Comparison of ENCODE assay signal across 1 cellular context in the genomic region with DNA sequence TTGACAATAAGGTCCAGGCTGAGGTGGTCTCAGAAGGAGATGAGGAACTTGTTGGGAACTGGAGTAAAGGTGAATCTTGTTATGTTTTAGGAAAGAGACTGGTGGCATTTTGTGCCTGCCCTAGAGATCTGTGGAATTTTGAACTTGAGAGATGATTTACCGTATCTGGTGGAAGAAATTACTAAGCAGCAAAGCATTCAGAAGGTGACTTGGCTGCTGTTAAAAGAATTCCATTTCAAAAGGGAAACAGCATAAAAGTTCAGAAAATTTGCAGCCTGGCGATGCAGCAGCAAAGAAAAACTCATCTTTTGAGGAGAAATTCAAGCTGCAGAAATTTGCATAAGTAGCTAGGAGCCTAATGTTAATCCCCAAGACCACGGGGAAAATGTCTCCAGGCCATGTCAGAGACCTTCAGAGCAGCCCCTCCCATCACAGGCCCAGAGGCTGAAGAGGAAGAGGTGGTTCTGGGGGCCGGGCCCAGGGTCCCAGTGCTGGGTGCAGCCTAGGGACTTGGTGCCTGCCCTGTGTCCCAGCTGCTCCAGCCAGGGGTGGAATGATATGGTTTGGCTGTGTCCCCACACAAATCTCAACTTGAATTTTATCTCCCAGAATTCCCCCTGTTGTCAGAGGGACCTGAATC.
TF ChIP-seq lines count a peak whose summit lies in the region.

No MANE protein-coding gene starts in this region.

TF ChIP-seq in WTC11, 78 proteins besides CTCF, POLR2A, EP300 and RAD21 (continued from another document):
- TF ChIP-seq, protein P1, sequence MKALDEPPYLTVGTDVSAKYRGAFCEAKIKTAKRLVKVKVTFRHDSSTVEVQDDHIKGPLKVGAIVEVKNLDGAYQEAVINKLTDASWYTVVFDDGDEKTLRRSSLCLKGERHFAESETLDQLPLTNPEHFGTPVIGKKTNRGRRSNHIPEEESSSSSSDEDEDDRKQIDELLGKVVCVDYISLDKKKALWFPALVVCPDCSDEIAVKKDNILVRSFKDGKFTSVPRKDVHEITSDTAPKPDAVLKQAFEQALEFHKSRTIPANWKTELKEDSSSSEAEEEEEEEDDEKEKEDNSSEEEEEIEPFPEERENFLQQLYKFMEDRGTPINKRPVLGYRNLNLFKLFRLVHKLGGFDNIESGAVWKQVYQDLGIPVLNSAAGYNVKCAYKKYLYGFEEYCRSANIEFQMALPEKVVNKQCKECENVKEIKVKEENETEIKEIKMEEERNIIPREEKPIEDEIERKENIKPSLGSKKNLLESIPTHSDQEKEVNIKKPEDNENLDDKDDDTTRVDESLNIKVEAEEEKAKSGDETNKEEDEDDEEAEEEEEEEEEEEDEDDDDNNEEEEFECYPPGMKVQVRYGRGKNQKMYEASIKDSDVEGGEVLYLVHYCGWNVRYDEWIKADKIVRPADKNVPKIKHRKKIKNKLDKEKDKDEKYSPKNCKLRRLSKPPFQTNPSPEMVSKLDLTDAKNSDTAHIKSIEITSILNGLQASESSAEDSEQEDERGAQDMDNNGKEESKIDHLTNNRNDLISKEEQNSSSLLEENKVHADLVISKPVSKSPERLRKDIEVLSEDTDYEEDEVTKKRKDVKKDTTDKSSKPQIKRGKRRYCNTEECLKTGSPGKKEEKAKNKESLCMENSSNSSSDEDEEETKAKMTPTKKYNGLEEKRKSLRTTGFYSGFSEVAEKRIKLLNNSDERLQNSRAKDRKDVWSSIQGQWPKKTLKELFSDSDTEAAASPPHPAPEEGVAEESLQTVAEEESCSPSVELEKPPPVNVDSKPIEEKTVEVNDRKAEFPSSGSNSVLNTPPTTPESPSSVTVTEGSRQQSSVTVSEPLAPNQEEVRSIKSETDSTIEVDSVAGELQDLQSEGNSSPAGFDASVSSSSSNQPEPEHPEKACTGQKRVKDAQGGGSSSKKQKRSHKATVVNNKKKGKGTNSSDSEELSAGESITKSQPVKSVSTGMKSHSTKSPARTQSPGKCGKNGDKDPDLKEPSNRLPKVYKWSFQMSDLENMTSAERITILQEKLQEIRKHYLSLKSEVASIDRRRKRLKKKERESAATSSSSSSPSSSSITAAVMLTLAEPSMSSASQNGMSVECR (CRISPR knock-in tag; IDR thresholded peaks at IDR 0.05; ENCODE audit: borderline replicate concordance): no peak
- TF ChIP-seq, protein P2, sequence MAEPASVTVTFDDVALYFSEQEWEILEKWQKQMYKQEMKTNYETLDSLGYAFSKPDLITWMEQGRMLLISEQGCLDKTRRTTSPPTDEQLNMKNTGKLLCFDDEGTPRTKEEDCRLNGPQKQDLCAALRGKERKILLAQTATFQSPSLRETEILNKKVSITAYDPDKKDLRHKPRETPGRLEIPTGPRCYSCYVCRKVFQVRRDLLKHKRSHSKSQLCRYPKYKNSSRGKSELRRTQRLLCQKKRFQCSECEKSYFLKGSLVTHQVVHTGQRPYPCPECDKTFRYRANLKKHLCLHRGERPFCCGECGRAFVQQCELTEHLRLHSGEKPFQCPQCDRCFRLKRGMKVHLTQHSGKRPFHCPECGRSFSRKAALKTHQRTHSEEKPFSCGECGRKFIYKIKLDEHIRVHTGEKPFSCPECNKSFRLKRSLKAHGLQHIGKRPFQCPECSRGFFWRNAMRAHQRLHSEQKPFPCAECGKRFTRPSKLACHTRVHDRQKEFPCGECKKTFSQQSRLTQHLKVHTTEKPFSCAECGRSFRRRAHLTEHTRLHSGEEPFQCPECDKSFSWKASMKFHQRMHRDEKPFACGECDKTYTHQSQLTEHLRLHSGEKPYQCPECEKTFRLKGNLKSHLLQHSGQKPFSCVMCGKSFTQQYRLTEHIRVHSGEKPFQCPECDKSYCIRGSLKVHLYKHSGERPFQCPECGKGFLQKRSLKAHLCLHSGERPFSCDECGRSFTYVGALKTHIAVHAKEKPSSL (CRISPR knock-in tag; conservative IDR thresholded peaks at IDR 0.05): no peak
- no peak for TF ChIP-seq SP1 (CRISPR knock-in tag; conservative IDR thresholded peaks at IDR 0.05)
- TF ChIP-seq ZNF219 (CRISPR knock-in tag; IDR thresholded peaks at IDR 0.05; ENCODE audit: borderline replicate concordance): no peak
- TF ChIP-seq, protein P3, sequence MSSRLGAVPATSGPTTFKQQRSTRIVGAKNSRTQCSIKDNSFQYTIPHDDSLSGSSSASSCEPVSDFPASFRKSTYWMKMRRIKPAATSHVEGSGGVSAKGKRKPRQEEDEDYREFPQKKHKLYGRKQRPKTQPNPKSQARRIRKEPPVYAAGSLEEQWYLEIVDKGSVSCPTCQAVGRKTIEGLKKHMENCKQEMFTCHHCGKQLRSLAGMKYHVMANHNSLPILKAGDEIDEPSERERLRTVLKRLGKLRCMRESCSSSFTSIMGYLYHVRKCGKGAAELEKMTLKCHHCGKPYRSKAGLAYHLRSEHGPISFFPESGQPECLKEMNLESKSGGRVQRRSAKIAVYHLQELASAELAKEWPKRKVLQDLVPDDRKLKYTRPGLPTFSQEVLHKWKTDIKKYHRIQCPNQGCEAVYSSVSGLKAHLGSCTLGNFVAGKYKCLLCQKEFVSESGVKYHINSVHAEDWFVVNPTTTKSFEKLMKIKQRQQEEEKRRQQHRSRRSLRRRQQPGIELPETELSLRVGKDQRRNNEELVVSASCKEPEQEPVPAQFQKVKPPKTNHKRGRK (CRISPR knock-in tag; IDR thresholded peaks at IDR 0.05; ENCODE audit: borderline replicate concordance): no peak
- TF ChIP-seq, protein P4, sequence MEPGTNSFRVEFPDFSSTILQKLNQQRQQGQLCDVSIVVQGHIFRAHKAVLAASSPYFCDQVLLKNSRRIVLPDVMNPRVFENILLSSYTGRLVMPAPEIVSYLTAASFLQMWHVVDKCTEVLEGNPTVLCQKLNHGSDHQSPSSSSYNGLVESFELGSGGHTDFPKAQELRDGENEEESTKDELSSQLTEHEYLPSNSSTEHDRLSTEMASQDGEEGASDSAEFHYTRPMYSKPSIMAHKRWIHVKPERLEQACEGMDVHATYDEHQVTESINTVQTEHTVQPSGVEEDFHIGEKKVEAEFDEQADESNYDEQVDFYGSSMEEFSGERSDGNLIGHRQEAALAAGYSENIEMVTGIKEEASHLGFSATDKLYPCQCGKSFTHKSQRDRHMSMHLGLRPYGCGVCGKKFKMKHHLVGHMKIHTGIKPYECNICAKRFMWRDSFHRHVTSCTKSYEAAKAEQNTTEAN (CRISPR knock-in tag; IDR thresholded peaks at IDR 0.05): no peak
- TF ChIP-seq, protein P5, sequence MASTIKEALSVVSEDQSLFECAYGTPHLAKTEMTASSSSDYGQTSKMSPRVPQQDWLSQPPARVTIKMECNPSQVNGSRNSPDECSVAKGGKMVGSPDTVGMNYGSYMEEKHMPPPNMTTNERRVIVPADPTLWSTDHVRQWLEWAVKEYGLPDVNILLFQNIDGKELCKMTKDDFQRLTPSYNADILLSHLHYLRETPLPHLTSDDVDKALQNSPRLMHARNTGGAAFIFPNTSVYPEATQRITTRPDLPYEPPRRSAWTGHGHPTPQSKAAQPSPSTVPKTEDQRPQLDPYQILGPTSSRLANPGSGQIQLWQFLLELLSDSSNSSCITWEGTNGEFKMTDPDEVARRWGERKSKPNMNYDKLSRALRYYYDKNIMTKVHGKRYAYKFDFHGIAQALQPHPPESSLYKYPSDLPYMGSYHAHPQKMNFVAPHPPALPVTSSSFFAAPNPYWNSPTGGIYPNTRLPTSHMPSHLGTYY (CRISPR knock-in tag; IDR thresholded peaks at IDR 0.05): no peak
- TF ChIP-seq PRRX2 (CRISPR knock-in tag; IDR thresholded peaks at IDR 0.05): no peak
- TF ChIP-seq GRHL2 (CRISPR knock-in tag; IDR thresholded peaks at IDR 0.05; ENCODE audit: insufficient replicate concordance, severe bottlenecking): no peak
- TF ChIP-seq FOXP1 (CRISPR knock-in tag; IDR thresholded peaks at IDR 0.05; ENCODE audit: borderline replicate concordance): no peak
- TF ChIP-seq ZNF416 (CRISPR knock-in tag; IDR thresholded peaks at IDR 0.05): no peak
- TF ChIP-seq, protein P6, sequence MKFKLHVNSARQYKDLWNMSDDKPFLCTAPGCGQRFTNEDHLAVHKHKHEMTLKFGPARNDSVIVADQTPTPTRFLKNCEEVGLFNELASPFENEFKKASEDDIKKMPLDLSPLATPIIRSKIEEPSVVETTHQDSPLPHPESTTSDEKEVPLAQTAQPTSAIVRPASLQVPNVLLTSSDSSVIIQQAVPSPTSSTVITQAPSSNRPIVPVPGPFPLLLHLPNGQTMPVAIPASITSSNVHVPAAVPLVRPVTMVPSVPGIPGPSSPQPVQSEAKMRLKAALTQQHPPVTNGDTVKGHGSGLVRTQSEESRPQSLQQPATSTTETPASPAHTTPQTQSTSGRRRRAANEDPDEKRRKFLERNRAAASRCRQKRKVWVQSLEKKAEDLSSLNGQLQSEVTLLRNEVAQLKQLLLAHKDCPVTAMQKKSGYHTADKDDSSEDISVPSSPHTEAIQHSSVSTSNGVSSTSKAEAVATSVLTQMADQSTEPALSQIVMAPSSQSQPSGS (CRISPR knock-in tag; IDR thresholded peaks at IDR 0.05; ENCODE audit: borderline replicate concordance, low read depth): no peak
- TF ChIP-seq NR1H2 (CRISPR knock-in tag; IDR thresholded peaks at IDR 0.05): no peak
